Comparison of ENCODE assay signal across 1 cellular context in genomic region chr2:6865346-6866238, GRCh38.
TF ChIP-seq lines count a peak whose summit lies in the region.

A gene with protein sequence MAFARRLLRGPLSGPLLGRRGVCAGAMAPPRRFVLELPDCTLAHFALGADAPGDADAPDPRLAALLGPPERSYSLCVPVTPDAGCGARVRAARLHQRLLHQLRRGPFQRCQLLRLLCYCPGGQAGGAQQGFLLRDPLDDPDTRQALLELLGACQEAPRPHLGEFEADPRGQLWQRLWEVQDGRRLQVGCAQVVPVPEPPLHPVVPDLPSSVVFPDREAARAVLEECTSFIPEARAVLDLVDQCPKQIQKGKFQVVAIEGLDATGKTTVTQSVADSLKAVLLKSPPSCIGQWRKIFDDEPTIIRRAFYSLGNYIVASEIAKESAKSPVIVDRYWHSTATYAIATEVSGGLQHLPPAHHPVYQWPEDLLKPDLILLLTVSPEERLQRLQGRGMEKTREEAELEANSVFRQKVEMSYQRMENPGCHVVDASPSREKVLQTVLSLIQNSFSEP (minus strand): TSS chr2:6865907. CDS start chr2:6865696, 211 bp downstream.

TF ChIP-seq in HepG2, 621 proteins besides CTCF, POLR2A, EP300 and RAD21 (continued from another document and continues in another):
- TF ChIP-seq ZNF407 (CRISPR knock-in tag; IDR thresholded peaks at IDR 0.05; ENCODE audit: not compliant biosample characterization) = no peak
- no peak for TF ChIP-seq SOX6 (IDR thresholded peaks at IDR 0.05)
- TF ChIP-seq SOX6 (CRISPR knock-in tag; IDR thresholded peaks at IDR 0.05) = 0 out of 2 replicates have a peak, but pooled peaks have one; percentile 6
- peak; percentile 34; the same call in 1 of the 2 replicates for TF ChIP-seq IRF2 (CRISPR knock-in tag; IDR thresholded peaks at IDR 0.05)
- peak; percentile 60; the same call in 1 of the 2 replicates for TF ChIP-seq KLF12 (CRISPR knock-in tag; IDR thresholded peaks at IDR 0.05; ENCODE audit: borderline replicate concordance)
- TF ChIP-seq, protein P1, sequence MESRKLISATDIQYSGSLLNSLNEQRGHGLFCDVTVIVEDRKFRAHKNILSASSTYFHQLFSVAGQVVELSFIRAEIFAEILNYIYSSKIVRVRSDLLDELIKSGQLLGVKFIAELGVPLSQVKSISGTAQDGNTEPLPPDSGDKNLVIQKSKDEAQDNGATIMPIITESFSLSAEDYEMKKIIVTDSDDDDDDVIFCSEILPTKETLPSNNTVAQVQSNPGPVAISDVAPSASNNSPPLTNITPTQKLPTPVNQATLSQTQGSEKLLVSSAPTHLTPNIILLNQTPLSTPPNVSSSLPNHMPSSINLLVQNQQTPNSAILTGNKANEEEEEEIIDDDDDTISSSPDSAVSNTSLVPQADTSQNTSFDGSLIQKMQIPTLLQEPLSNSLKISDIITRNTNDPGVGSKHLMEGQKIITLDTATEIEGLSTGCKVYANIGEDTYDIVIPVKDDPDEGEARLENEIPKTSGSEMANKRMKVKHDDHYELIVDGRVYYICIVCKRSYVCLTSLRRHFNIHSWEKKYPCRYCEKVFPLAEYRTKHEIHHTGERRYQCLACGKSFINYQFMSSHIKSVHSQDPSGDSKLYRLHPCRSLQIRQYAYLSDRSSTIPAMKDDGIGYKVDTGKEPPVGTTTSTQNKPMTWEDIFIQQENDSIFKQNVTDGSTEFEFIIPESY (CRISPR knock-in tag; IDR thresholded peaks at IDR 0.05) = no peak
- TF ChIP-seq RFX1 (IDR thresholded peaks at IDR 0.05) = no peak
- peak; percentile 46; the same call in 1 of the 2 replicates for TF ChIP-seq MEIS2 (CRISPR knock-in tag; IDR thresholded peaks at IDR 0.05)
- TF ChIP-seq NFE2L1 (CRISPR knock-in tag; IDR thresholded peaks at IDR 0.05; ENCODE audit: borderline replicate concordance) = no peak
- no peak for TF ChIP-seq ZNF740 (CRISPR knock-in tag; IDR thresholded peaks at IDR 0.05)
- TF ChIP-seq HHEX (CRISPR knock-in tag; IDR thresholded peaks at IDR 0.05) = no peak
- TF ChIP-seq ZNF121 (CRISPR knock-in tag; IDR thresholded peaks at IDR 0.05) = peak; percentile 58; the same call in 1 of the 2 replicates
- peak; percentile 80; the same call in 1 of the 2 replicates for TF ChIP-seq BORCS8-MEF2B (CRISPR knock-in tag; IDR thresholded peaks at IDR 0.05)
- TF ChIP-seq ZNF784 (CRISPR knock-in tag; IDR thresholded peaks at IDR 0.05; ENCODE audit: borderline replicate concordance) = peak; percentile 57; the same call in 1 of the 2 replicates
- TF ChIP-seq GLI4 (CRISPR knock-in tag; IDR thresholded peaks at IDR 0.05; ENCODE audit: borderline replicate concordance) = peak; percentile 30; the same call in 1 of the 2 replicates
- no peak for TF ChIP-seq ZMYM2 (CRISPR knock-in tag; IDR thresholded peaks at IDR 0.05)
- no peak for TF ChIP-seq ZNF543 (CRISPR knock-in tag; IDR thresholded peaks at IDR 0.05)
- no peak for TF ChIP-seq SATB2 (CRISPR knock-in tag; IDR thresholded peaks at IDR 0.05)
- no peak for TF ChIP-seq POLR2G (IDR thresholded peaks at IDR 0.05; ENCODE audit: low read depth, low read length)
- TF ChIP-seq CHCHD3 (CRISPR knock-in tag; IDR thresholded peaks at IDR 0.05) = 0 out of 2 replicates have a peak, but pooled peaks have one; percentile 43
- TF ChIP-seq ZNF292 (CRISPR knock-in tag; IDR thresholded peaks at IDR 0.05; ENCODE audit: borderline replicate concordance, low read depth) = no peak
- no peak for TF ChIP-seq GZF1 (CRISPR knock-in tag; IDR thresholded peaks at IDR 0.05)
- TF ChIP-seq ZNF678 (CRISPR knock-in tag; IDR thresholded peaks at IDR 0.05) = peak; percentile 85; the same call in 1 of the 2 replicates
- TF ChIP-seq GTF2F1 (IDR thresholded peaks at IDR 0.05; ENCODE audit: low read length) = no peak
- TF ChIP-seq RARG (CRISPR knock-in tag; IDR thresholded peaks at IDR 0.05; ENCODE audit: low read depth) = no peak
- TF ChIP-seq ZBTB7B (CRISPR knock-in tag; IDR thresholded peaks at IDR 0.05) = no peak
- peak; percentile 41; the same call in 1 of the 2 replicates for TF ChIP-seq PATZ1 (CRISPR knock-in tag; IDR thresholded peaks at IDR 0.05)
- TF ChIP-seq ZNF570 (CRISPR knock-in tag; IDR thresholded peaks at IDR 0.05; ENCODE audit: borderline replicate concordance) = no peak
- TF ChIP-seq, protein P2, sequence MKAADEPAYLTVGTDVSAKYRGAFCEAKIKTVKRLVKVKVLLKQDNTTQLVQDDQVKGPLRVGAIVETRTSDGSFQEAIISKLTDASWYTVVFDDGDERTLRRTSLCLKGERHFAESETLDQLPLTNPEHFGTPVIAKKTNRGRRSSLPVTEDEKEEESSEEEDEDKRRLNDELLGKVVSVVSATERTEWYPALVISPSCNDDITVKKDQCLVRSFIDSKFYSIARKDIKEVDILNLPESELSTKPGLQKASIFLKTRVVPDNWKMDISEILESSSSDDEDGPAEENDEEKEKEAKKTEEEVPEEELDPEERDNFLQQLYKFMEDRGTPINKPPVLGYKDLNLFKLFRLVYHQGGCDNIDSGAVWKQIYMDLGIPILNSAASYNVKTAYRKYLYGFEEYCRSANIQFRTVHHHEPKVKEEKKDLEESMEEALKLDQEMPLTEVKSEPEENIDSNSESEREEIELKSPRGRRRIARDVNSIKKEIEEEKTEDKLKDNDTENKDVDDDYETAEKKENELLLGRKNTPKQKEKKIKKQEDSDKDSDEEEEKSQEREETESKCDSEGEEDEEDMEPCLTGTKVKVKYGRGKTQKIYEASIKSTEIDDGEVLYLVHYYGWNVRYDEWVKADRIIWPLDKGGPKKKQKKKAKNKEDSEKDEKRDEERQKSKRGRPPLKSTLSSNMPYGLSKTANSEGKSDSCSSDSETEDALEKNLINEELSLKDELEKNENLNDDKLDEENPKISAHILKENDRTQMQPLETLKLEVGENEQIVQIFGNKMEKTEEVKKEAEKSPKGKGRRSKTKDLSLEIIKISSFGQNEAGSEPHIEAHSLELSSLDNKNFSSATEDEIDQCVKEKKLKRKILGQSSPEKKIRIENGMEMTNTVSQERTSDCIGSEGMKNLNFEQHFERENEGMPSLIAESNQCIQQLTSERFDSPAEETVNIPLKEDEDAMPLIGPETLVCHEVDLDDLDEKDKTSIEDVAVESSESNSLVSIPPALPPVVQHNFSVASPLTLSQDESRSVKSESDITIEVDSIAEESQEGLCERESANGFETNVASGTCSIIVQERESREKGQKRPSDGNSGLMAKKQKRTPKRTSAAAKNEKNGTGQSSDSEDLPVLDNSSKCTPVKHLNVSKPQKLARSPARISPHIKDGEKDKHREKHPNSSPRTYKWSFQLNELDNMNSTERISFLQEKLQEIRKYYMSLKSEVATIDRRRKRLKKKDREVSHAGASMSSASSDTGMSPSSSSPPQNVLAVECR (CRISPR knock-in tag; IDR thresholded peaks at IDR 0.05; ENCODE audit: borderline replicate concordance) = peak; percentile 71; the same call in 1 of the 2 replicates
- TF ChIP-seq ZNF563 (CRISPR knock-in tag; IDR thresholded peaks at IDR 0.05) = no peak; the same call in 1 of the 2 replicates
- TF ChIP-seq, protein P3, sequence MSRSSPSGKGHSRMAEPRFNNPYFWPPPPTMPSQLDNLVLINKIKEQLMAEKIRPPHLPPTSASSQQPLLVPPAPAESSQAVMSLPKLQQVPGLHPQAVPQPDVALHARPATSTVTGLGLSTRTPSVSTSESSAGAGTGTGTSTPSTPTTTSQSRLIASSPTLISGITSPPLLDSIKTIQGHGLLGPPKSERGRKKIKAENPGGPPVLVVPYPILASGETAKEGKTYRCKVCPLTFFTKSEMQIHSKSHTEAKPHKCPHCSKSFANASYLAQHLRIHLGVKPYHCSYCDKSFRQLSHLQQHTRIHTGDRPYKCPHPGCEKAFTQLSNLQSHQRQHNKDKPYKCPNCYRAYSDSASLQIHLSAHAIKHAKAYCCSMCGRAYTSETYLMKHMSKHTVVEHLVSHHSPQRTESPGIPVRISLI (CRISPR knock-in tag; IDR thresholded peaks at IDR 0.05; ENCODE audit: borderline replicate concordance) = no peak
- TF ChIP-seq, protein P4, sequence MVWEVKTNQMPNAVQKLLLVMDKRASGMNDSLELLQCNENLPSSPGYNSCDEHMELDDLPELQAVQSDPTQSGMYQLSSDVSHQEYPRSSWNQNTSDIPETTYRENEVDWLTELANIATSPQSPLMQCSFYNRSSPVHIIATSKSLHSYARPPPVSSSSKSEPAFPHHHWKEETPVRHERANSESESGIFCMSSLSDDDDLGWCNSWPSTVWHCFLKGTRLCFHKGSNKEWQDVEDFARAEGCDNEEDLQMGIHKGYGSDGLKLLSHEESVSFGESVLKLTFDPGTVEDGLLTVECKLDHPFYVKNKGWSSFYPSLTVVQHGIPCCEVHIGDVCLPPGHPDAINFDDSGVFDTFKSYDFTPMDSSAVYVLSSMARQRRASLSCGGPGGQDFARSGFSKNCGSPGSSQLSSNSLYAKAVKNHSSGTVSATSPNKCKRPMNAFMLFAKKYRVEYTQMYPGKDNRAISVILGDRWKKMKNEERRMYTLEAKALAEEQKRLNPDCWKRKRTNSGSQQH (CRISPR knock-in tag; IDR thresholded peaks at IDR 0.05; ENCODE audit: low read depth) = no peak
- TF ChIP-seq SP5 (CRISPR knock-in tag; IDR thresholded peaks at IDR 0.05; ENCODE audit: borderline replicate concordance, low read depth) = peak; percentile 22; the same call in 1 of the 2 replicates
